ENCODE assay signal across 26 cellular contexts in the genomic region with DNA sequence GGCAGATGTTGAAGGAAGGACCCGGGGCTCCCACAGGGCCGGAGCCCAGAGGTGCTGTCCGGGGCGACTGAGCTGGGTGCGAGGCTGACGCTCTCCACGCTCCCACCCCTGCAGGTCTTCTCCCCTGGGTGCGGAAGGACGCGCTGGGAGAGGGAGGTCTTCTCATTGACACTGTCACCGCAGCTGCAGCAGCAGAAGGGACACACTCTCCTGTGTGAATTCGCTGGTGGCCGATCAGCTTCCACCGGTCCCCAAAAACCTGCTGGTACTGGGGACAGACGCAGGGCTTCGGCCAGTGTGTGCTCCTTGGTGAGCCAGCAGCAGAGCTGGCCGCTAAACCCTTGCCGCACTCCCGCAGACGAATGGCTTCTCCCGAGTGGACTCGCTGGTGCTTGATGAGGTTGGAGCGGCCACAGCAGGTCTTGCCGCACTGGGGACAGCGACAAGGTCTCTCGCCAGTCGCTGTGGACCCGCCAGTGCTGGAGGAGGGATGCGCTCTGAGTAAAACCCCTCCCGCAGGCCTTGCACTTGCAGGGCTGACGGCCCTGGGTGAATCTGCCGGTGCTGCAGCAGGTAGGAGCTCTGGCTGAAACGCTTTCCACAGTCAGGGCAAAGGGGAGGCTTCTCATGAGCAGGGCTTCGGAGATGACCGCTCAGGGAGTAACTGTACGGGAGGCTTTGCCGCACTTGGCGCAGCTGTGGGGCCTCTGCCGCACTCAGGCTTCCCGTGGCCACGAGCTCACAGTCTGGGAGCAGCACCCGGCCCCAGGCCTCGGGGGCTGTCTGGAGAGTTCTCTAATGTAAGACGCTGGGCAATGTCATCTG. TPM values are rescaled to one million over a fixed set of nuclear protein-coding genes. Genes with fewer than 3 reads are reported as not detected.
DNase-seq lines count a peak whose midpoint lies in the region; ATAC-seq, FAIRE-seq and TF ChIP-seq lines count a peak whose summit lies in the region.
"Had no signal": no experiment of that assay in that cellular context is flagged by ENCODE, and none has a peak within 500 bp of the region (broad histone marks: within the 10 kb centered on the region; RNA-seq: fewer than 3 reads in every experiment).

No MANE protein-coding gene starts in this region.

- no peak overlapping the region for H2BK120ac ChIP-seq in H9 (ENCODE audit: low read depth, low read length, poor library complexity, severe bottlenecking)

- no peak overlapping the region for H2AFZ ChIP-seq in H9 (ENCODE audit: low read length)
- no peak overlapping the region for H2AFZ ChIP-seq in HepG2 (ENCODE audit: low read length)

- H3K4me3 ChIP-seq in HepG2 (replicated peaks in 1 of 3; ENCODE audit: insufficient read depth in 1 of 3, low read depth in 2 of 3, low read length in 3 of 3) (no peak overlapping the region), aorta (ENCODE audit: low read length in 2 of 2) (no peak overlapping the region)
- H3K4me3 ChIP-seq: BLaER1 had no signal

- no peak overlapping the region for H3K4ac ChIP-seq in H9 (ENCODE audit: low read depth, low read length)

- H3K23me2 ChIP-seq in H9 (ENCODE audit: insufficient read length, low read depth, low read length, poor library complexity, severe bottlenecking): no peaks in the 10 kb centered on the region

- H3K9me3 Mint-ChIP-seq in H9 (no peaks in the 10 kb centered on the region), WTC11 (no peaks in the 10 kb centered on the region), type B pancreatic cell (no peaks in the 10 kb centered on the region)
- H3K9me3 Mint-ChIP-seq: CD4-positive, alpha-beta T cell; HFFc6 had no signal

- H3K4me3 Mint-ChIP-seq in H9 (no peak overlapping the region), WTC11 (no peak overlapping the region), type B pancreatic cell (no peak overlapping the region)
- H3K4me3 Mint-ChIP-seq: CD4-positive, alpha-beta T cell; HFFc6 had no signal

- H4K20me1 ChIP-seq in H9 (ENCODE audit: control insufficient read depth, insufficient read depth, insufficient read length) (no peaks in the 10 kb centered on the region), HepG2 (ENCODE audit: insufficient read depth, low read length) (no peaks in the 10 kb centered on the region)
- H4K20me1 ChIP-seq: BLaER1 had no signal

- H3K27me3 ChIP-seq in H9 (ENCODE audit: insufficient read depth, low read length) (no peaks in the 10 kb centered on the region), HepG2 (ENCODE audit: control insufficient read depth in 1 of 2, insufficient read depth in 2 of 2, low read length in 2 of 2) (peaks cover 1 to 19% of the 10 kb centered on the region in 2 experiments; a peak in 2 of 5 replicates), aorta (ENCODE audit: control insufficient read depth in 1 of 2, insufficient read depth in 2 of 2, low read length in 1 of 2) (no peaks in the 10 kb centered on the region)
- H3K27me3 ChIP-seq: BLaER1 had no signal

- no TSS peak for BruUV-seq in HepG2 (replicated peaks; lab: Mats Ljungman, UMichigan)

- ATAC-seq in WTC11 (peak; percentile 16; the same call in 1 of the 2 replicates), HepG2 (peak; percentile 28), aorta (ENCODE audit: low FRiP score) (peak; percentile 37), GM18873 (IDR thresholded peaks at IDR 0.05; ENCODE audit: low FRiP score, unreplicated experiment) (no peak), GM18858 (IDR thresholded peaks at IDR 0.05; ENCODE audit: unreplicated experiment) (no peak)

- no peak overlapping the region for H4K5ac ChIP-seq in H9 (ENCODE audit: insufficient read length, low read depth, low read length)

- H3K79me2 ChIP-seq in H9 (ENCODE audit: insufficient read depth, low read length): no peaks in the 10 kb centered on the region
- no peaks in the 10 kb centered on the region for H3K79me2 ChIP-seq in HepG2 (ENCODE audit: insufficient read depth, low read length)

- H2BK20ac ChIP-seq in H9 (ENCODE audit: low read depth, low read length, poor library complexity, severe bottlenecking): no peak overlapping the region

- WGBS in H9 (ENCODE audit: extremely low coverage, insufficient read length, low lambda C conversion rate): no CpG with 5 or more reads among the region's 44 CpGs
- 56% methylated on average over 17 of the region's 44 CpGs for WGBS in HepG2 (ENCODE audit: low lambda C conversion rate)
- WGBS in aorta, 2 donors: 93 to 94% methylated on average over 41 to 44 of the region's 44 CpGs

- H3K9ac ChIP-seq in H9 (ENCODE audit: extremely low read depth, insufficient read length, low read length) (no peak overlapping the region), HepG2 (ENCODE audit: insufficient read depth, low read depth, low read length) (no peak overlapping the region)
- H3K9ac ChIP-seq: BLaER1 had no signal

- POLR2A ChIA-PET in WTC11 (lab: Charles Lee): interaction anchor here (0.6 kb wide), 1 partner anchor 15 kb away, joined by 5 read pairs; no protein-coding TSS in a partner anchor
- POLR2A ChIA-PET in HepG2 (lab: Yijun Ruan, JAX): no interaction called here

- H3K56ac ChIP-seq in H9 (ENCODE audit: insufficient read length, low read depth, low read length): no peak overlapping the region

- TF ChIP-seq POLR2A in HepG2 (IDR thresholded peaks at IDR 0.05; ENCODE audit: insufficient read depth in 1 of 2, low read depth in 2 of 2, low read length in 2 of 2): no peak

- CTCF ChIA-PET in WTC11 (lab: Charles Lee) (interaction anchor here (1.0 to 1.6 kb wide), 4 partner anchors 15 to 234 kb away, joined by 3 to 6 read pairs (median 4); no protein-coding TSS in a partner anchor), HepG2 (lab: Yijun Ruan, JAX; ENCODE audit: low intra/inter-chr PET ratio, low total read pairs) (no interaction called here)

- no peak for TF ChIP-seq RAD21 in HepG2 (CRISPR knock-in tag; IDR thresholded peaks at IDR 0.05)

- H3K36me3 ChIP-seq in HepG2 (replicated peaks in 1 of 2; ENCODE audit: control insufficient read depth in 1 of 2, insufficient read depth in 2 of 2, low read length in 2 of 2) (no peaks in the 10 kb centered on the region), aorta (ENCODE audit: control insufficient read depth in 1 of 2, insufficient read depth in 2 of 2, low read length in 1 of 2) (no peaks in the 10 kb centered on the region)
- H3K36me3 ChIP-seq: BLaER1 had no signal

- DNase-seq in H9 (peak; percentile 39), WTC11 (ENCODE audit: low spot score) (no peak), HepG2 (ENCODE audit: low spot score) (no peak), aorta (peak in 1 of 2 donors; percentile 39), type B pancreatic cell (ENCODE audit: extremely low spot score, unreplicated experiment) (no peak)
- DNase-seq: ACHN; CD4-positive, alpha-beta T cell; COR-L47; DMS 273 treated with DMSO at 0.1 percent for 48 hours; DMS79 treated with DMSO at 0.1 percent for 48 hours; HFFc6; KBM-7; NCI-H1092; NCI-H1436; NCI-H187 treated with DMSO at 0.1 percent for 48 hours; NCI-H2107; NCI-H446 treated with DMSO at 0.1 percent for 48 hours; NCI-H526 treated with DMSO at 0.1 percent for 48 hours; SHP77 had no signal

- H3K9me3 ChIP-seq in H9 (ENCODE audit: control insufficient read depth, low read depth, low read length): no peaks in the 10 kb centered on the region
- H3K9me3 ChIP-seq in HepG2 (ENCODE audit: low read length): no peaks in the 10 kb centered on the region
- no peaks in the 10 kb centered on the region for H3K9me3 ChIP-seq in aorta (ENCODE audit: control insufficient read depth, low read length)
- H3K9me3 ChIP-seq: BLaER1 had no signal

- H3K27ac ChIP-seq in H9 (ENCODE audit: insufficient read length, low read depth, low read length) (no peak overlapping the region), HepG2 (ENCODE audit: extremely low read length, insufficient read depth, low read length) (no peak overlapping the region), aorta (ENCODE audit: low read depth in 1 of 2, low read length in 2 of 2) (no peak overlapping the region)
- H3K27ac ChIP-seq: BLaER1 had no signal

- FAIRE-seq in HepG2 (lab: Jason Lieb, UNC): no peak
- FAIRE-seq: GM12891, H54 had no signal

- H2BK12ac ChIP-seq in H9 (ENCODE audit: insufficient read length, low read depth, low read length): no peak overlapping the region

- H3K18ac ChIP-seq in H9 (ENCODE audit: insufficient read length, low read depth, low read length): no peak overlapping the region

- no peak overlapping the region for H3K14ac ChIP-seq in H9 (ENCODE audit: insufficient read depth, low read length)

- no peak overlapping the region for H3K23ac ChIP-seq in H9 (ENCODE audit: insufficient read length, low read depth, low read length)

- H3K4me1 ChIP-seq in H9 (ENCODE audit: insufficient read depth, low read length): no peaks in the 10 kb centered on the region
- H3K4me1 ChIP-seq in HepG2 (ENCODE audit: insufficient read depth, low read length): no peaks in the 10 kb centered on the region; the same call in 1 of the 2 replicates
- H3K4me1 ChIP-seq in aorta (ENCODE audit: control insufficient read depth in 1 of 2, insufficient read depth in 2 of 2, low read length in 2 of 2): no peaks in the 10 kb centered on the region

- no peak for TF ChIP-seq EP300 in HepG2 (IDR thresholded peaks at IDR 0.05; ENCODE audit: low read depth in 2 of 2, low read length in 2 of 2)
- TF ChIP-seq EP300 in HepG2 (CRISPR knock-in tag; IDR thresholded peaks at IDR 0.05; ENCODE audit: borderline replicate concordance): no peak

- H3K79me1 ChIP-seq in H9 (ENCODE audit: insufficient read depth, low read depth, low read length, poor library complexity, severe bottlenecking): no peaks in the 10 kb centered on the region

- H2BK5ac ChIP-seq in H9 (ENCODE audit: insufficient read length, low read length): no peak overlapping the region

- no peak overlapping the region for H4K91ac ChIP-seq in H9 (ENCODE audit: insufficient read length, low read depth, low read length)

- in situ Hi-C loops in HepG2 (cut with HindIII; ENCODE audit: extremely low pct_ligation_motif_present, low pct_unique_long_range_greater_than_20kb): loop anchor here (25.0 kb wide), 1 partner anchor 224 kb away; the partner anchor contains the start of genes PYCARD, PYDC1 and TRIM72

- no peak overlapping the region for H2BK15ac ChIP-seq in H9 (ENCODE audit: low read depth, low read length)

- H4K8ac ChIP-seq in H9 (replicated peaks; ENCODE audit: insufficient read length, low read depth, low read length): no peak overlapping the region

- H2AK5ac ChIP-seq in H9 (ENCODE audit: insufficient read length, low read length): no peak overlapping the region

- H3K4me1 Mint-ChIP-seq in H9 (peaks cover 2 to 4% of the 10 kb centered on the region in 2 experiments; a peak in 2 of 4 replicates), WTC11 (no peaks in the 10 kb centered on the region; the same call in 1 of the 2 replicates), type B pancreatic cell (ENCODE audit: unreplicated experiment) (no peaks in the 10 kb centered on the region)

- H3K27ac Mint-ChIP-seq in H9: no peak overlapping the region
- no peak overlapping the region for H3K27ac Mint-ChIP-seq in WTC11
- H3K27ac Mint-ChIP-seq in type B pancreatic cell: no peak overlapping the region
- H3K27ac Mint-ChIP-seq: CD4-positive, alpha-beta T cell; HFFc6 had no signal

- no peaks in the 10 kb centered on the region for H3K36me3 Mint-ChIP-seq in H9 (ENCODE audit: insufficient read depth in 1 of 3, low read depth in 3 of 3)
- no peaks in the 10 kb centered on the region for H3K36me3 Mint-ChIP-seq in WTC11
- no peaks in the 10 kb centered on the region for H3K36me3 Mint-ChIP-seq in type B pancreatic cell

- TF ChIP-seq CTCF in H9 (conservative IDR thresholded peaks at IDR 0.05): no peak
- TF ChIP-seq CTCF in WTC11 (IDR thresholded peaks at IDR 0.05): no peak
- no peak for TF ChIP-seq CTCF in HepG2 (CRISPR knock-in tag; IDR thresholded peaks at IDR 0.05)
- no peak for TF ChIP-seq CTCF in type B pancreatic cell (conservative IDR thresholded peaks at IDR 0.05)

- intact Hi-C loops in HepG2 (cut with micrococcal nuclease; ENCODE audit: unreplicated experiment): no loop called here
- intact Hi-C loops in aorta (cut with DNase I): no loop called here

- H3K4me2 ChIP-seq in H9 (ENCODE audit: insufficient read depth, insufficient read length, low read length): no peak overlapping the region
- H3K4me2 ChIP-seq in HepG2 (ENCODE audit: low read depth, low read length): no peak overlapping the region
- H3K4me2 ChIP-seq: BLaER1 had no signal

- H3T11ph ChIP-seq in H9 (ENCODE audit: low read length): no peak overlapping the region

- H3K27me3 Mint-ChIP-seq in H9 (ENCODE audit: low read depth) (peaks cover 2% of the 10 kb centered on the region; the same call in 1 of the 2 replicates), WTC11 (ENCODE audit: low read depth) (peaks cover 6% of the 10 kb centered on the region; the same call in 1 of the 2 replicates), type B pancreatic cell (no peaks in the 10 kb centered on the region)
- H3K27me3 Mint-ChIP-seq: CD4-positive, alpha-beta T cell had no signal

RNA-seq across cellular contexts. Expression of gene ZNF843, which starts 6.2 kb away (rescaled TPM):
- total RNA-seq in H9 (2021) (0.22 and 0.37 TPM in 2 replicates), WTC11 (2021) (0.48 to 0.71 TPM (median 0.50 TPM) in 3 replicates), HepG2 (2016; rRNA removed; fragmentation: Illumina TruSeq; extraction: Trizol) (not detected in 2 replicates), aorta (1 to 10 TPM in 1 of 2 donors, under 1 TPM in 1; 0.68 to 1.9 TPM), type B pancreatic cell (ENCODE audit: low replicate concordance) (1.2 and 1.9 TPM in 2 replicates)
- total RNA-seq in HepG2 (2016; cell fraction: cytosol; rRNA removed; fragmentation: Illumina TruSeq; extraction: Trizol; ENCODE audit: low read depth): 0.20 TPM in 1 of 2 replicates, not detected in the other
- total RNA-seq in HepG2 (2016; cell fraction: insoluble cytoplasmic fraction; rRNA removed; fragmentation: Illumina TruSeq; extraction: Trizol): not detected in 2 replicates
- not detected in 2 replicates for total RNA-seq in HepG2 (2016; cell fraction: membrane; rRNA removed; fragmentation: Illumina TruSeq; extraction: Trizol)
- not detected in 2 replicates for total RNA-seq in HepG2 (2016; cell fraction: nucleus; rRNA removed; fragmentation: Illumina TruSeq; extraction: Trizol)
- polyA plus RNA-seq in HepG2 (2011; rRNA removed) (0.03 and 0.04 TPM in 2 replicates), aorta (1 to 10 TPM in 1 of 2 donors, under 1 TPM in 1; 0.50 to 1.0 TPM)
- polyA plus RNA-seq in HepG2 (2011; cell fraction: cytosol; rRNA removed): 0.04 TPM in 1 of 2 replicates, not detected in the other
- polyA plus RNA-seq in HepG2 (2011; cell fraction: nucleus; rRNA removed): not detected in 2 replicates
- not detected in 2 replicates for polyA plus RNA-seq in HepG2 (2012)
- polyA plus RNA-seq in HepG2 (2016; cell fraction: cytosol; fragmentation: Illumina TruSeq; extraction: Trizol; ENCODE audit: low read depth): not detected in 2 replicates
- polyA plus RNA-seq in HepG2 (2016; cell fraction: insoluble cytoplasmic fraction; fragmentation: Illumina TruSeq; extraction: Trizol; ENCODE audit: low read depth): not detected in 2 replicates
- not detected in 2 replicates for polyA plus RNA-seq in HepG2 (2016; cell fraction: membrane; fragmentation: Illumina TruSeq; extraction: Trizol; ENCODE audit: low read depth)
- polyA plus RNA-seq in HepG2 (2016; cell fraction: nucleus; fragmentation: Illumina TruSeq; extraction: Trizol; ENCODE audit: insufficient read depth, low read depth): not detected in 2 replicates
- 0.12 TPM in 1 of 2 replicates, not detected in the other for polyA minus RNA-seq in HepG2 (2011; rRNA and poly(A)+ RNA removed; ENCODE audit: low replicate concordance)
- polyA minus RNA-seq in HepG2 (2011; cell fraction: cytosol; rRNA and poly(A)+ RNA removed): not detected in 2 replicates
- polyA minus RNA-seq in HepG2 (2011; cell fraction: nucleus; rRNA and poly(A)+ RNA removed): not detected in 2 replicates
- total RNA-seq: RPMI7951 had no signal

RNA-seq across cellular contexts. Expression of gene COX6A2, which starts 8.3 kb away (rescaled TPM):
- total RNA-seq in H9 (2021) (not detected in 2 replicates), WTC11 (2021) (0.48 to 1.0 TPM in 2 of 3 replicates, not detected in the other), HepG2 (2016; rRNA removed; fragmentation: Illumina TruSeq; extraction: Trizol) (not detected in 2 replicates), aorta (1 to 10 TPM in 1 of 2 donors, not detected in 1; 3.0 TPM), type B pancreatic cell (ENCODE audit: low replicate concordance) (not detected in 2 replicates)
- not detected in 2 replicates for total RNA-seq in HepG2 (2016; cell fraction: cytosol; rRNA removed; fragmentation: Illumina TruSeq; extraction: Trizol; ENCODE audit: low read depth)
- total RNA-seq in HepG2 (2016; cell fraction: insoluble cytoplasmic fraction; rRNA removed; fragmentation: Illumina TruSeq; extraction: Trizol): not detected in 2 replicates
- total RNA-seq in HepG2 (2016; cell fraction: membrane; rRNA removed; fragmentation: Illumina TruSeq; extraction: Trizol): not detected in 2 replicates
- not detected in 2 replicates for total RNA-seq in HepG2 (2016; cell fraction: nucleus; rRNA removed; fragmentation: Illumina TruSeq; extraction: Trizol)
- polyA plus RNA-seq in HepG2 (2011; rRNA removed) (not detected in 2 replicates), aorta (10 to 100 TPM in 1 of 2 donors, not detected in 1; 10.6 TPM)
- not detected in 2 replicates for polyA plus RNA-seq in HepG2 (2011; cell fraction: cytosol; rRNA removed)
- not detected in 2 replicates for polyA plus RNA-seq in HepG2 (2011; cell fraction: nucleus; rRNA removed)
- not detected in 2 replicates for polyA plus RNA-seq in HepG2 (2012)
- not detected in 2 replicates for polyA plus RNA-seq in HepG2 (2016; cell fraction: cytosol; fragmentation: Illumina TruSeq; extraction: Trizol; ENCODE audit: low read depth)
- polyA plus RNA-seq in HepG2 (2016; cell fraction: insoluble cytoplasmic fraction; fragmentation: Illumina TruSeq; extraction: Trizol; ENCODE audit: low read depth): not detected in 2 replicates
- not detected in 2 replicates for polyA plus RNA-seq in HepG2 (2016; cell fraction: membrane; fragmentation: Illumina TruSeq; extraction: Trizol; ENCODE audit: low read depth)
- polyA plus RNA-seq in HepG2 (2016; cell fraction: nucleus; fragmentation: Illumina TruSeq; extraction: Trizol; ENCODE audit: insufficient read depth, low read depth): not detected in 2 replicates
- not detected in 2 replicates for polyA minus RNA-seq in HepG2 (2011; rRNA and poly(A)+ RNA removed; ENCODE audit: low replicate concordance)
- not detected in 2 replicates for polyA minus RNA-seq in HepG2 (2011; cell fraction: cytosol; rRNA and poly(A)+ RNA removed)
- polyA minus RNA-seq in HepG2 (2011; cell fraction: nucleus; rRNA and poly(A)+ RNA removed): not detected in 2 replicates
- total RNA-seq: CD4-positive, alpha-beta T cell; G401; HFFc6; RPMI7951 had no signal

RNA-seq across cellular contexts. Expression of gene ARMC5, which starts 22.9 kb away (rescaled TPM):
- total RNA-seq in H9 (2021) (18.5 and 18.7 TPM in 2 replicates), WTC11 (2021) (11.3 to 13.2 TPM (median 13.0 TPM) in 3 replicates), HepG2 (2016; rRNA removed; fragmentation: Illumina TruSeq; extraction: Trizol) (13.0 and 22.3 TPM in 2 replicates), aorta (1 to 10 TPM; 7.9 to 9.7 TPM), type B pancreatic cell (ENCODE audit: low replicate concordance) (9.4 and 11.1 TPM in 2 replicates)
- 2.5 and 3.1 TPM in 2 replicates for total RNA-seq in HepG2 (2016; cell fraction: cytosol; rRNA removed; fragmentation: Illumina TruSeq; extraction: Trizol; ENCODE audit: low read depth)
- 10.7 and 21.4 TPM in 2 replicates for total RNA-seq in HepG2 (2016; cell fraction: insoluble cytoplasmic fraction; rRNA removed; fragmentation: Illumina TruSeq; extraction: Trizol)
- 5.2 and 6.5 TPM in 2 replicates for total RNA-seq in HepG2 (2016; cell fraction: membrane; rRNA removed; fragmentation: Illumina TruSeq; extraction: Trizol)
- 20.2 and 21.0 TPM in 2 replicates for total RNA-seq in HepG2 (2016; cell fraction: nucleus; rRNA removed; fragmentation: Illumina TruSeq; extraction: Trizol)
- polyA plus RNA-seq in HepG2 (2011; rRNA removed) (10.8 and 11.9 TPM in 2 replicates), aorta (10 to 100 TPM in 1 of 2 donors, 1 to 10 TPM in 1; 2.1 to 14.1 TPM)
- polyA plus RNA-seq in HepG2 (2011; cell fraction: cytosol; rRNA removed): 6.1 and 8.8 TPM in 2 replicates
- 83.4 and 108 TPM in 2 replicates for polyA plus RNA-seq in HepG2 (2011; cell fraction: nucleus; rRNA removed)
- polyA plus RNA-seq in HepG2 (2012): 6.3 and 9.1 TPM in 2 replicates
- 1.9 and 2.5 TPM in 2 replicates for polyA plus RNA-seq in HepG2 (2016; cell fraction: cytosol; fragmentation: Illumina TruSeq; extraction: Trizol; ENCODE audit: low read depth)
- polyA plus RNA-seq in HepG2 (2016; cell fraction: insoluble cytoplasmic fraction; fragmentation: Illumina TruSeq; extraction: Trizol; ENCODE audit: low read depth): 13.4 and 15.6 TPM in 2 replicates
- 3.6 and 4.2 TPM in 2 replicates for polyA plus RNA-seq in HepG2 (2016; cell fraction: membrane; fragmentation: Illumina TruSeq; extraction: Trizol; ENCODE audit: low read depth)
- polyA plus RNA-seq in HepG2 (2016; cell fraction: nucleus; fragmentation: Illumina TruSeq; extraction: Trizol; ENCODE audit: insufficient read depth, low read depth): 51.3 and 57.5 TPM in 2 replicates
- 7.1 and 29.7 TPM in 2 replicates for polyA minus RNA-seq in HepG2 (2011; rRNA and poly(A)+ RNA removed; ENCODE audit: low replicate concordance)
- 6.3 and 6.8 TPM in 2 replicates for polyA minus RNA-seq in HepG2 (2011; cell fraction: cytosol; rRNA and poly(A)+ RNA removed)
- polyA minus RNA-seq in HepG2 (2011; cell fraction: nucleus; rRNA and poly(A)+ RNA removed): 19.5 and 24.3 TPM in 2 replicates

RNA-seq across cellular contexts. Expression of gene TGFB1I1, which starts 35.5 kb away (rescaled TPM):
- total RNA-seq in H9 (2021) (15.4 and 15.5 TPM in 2 replicates), WTC11 (2021) (4.3 to 5.3 TPM (median 4.6 TPM) in 3 replicates), HepG2 (2016; rRNA removed; fragmentation: Illumina TruSeq; extraction: Trizol) (0.52 and 0.80 TPM in 2 replicates), aorta (100 to 1,000 TPM; 166 to 240 TPM), type B pancreatic cell (ENCODE audit: low replicate concordance) (5.0 and 25.6 TPM in 2 replicates)
- 0.53 and 0.61 TPM in 2 replicates for total RNA-seq in HepG2 (2016; cell fraction: cytosol; rRNA removed; fragmentation: Illumina TruSeq; extraction: Trizol; ENCODE audit: low read depth)
- total RNA-seq in HepG2 (2016; cell fraction: insoluble cytoplasmic fraction; rRNA removed; fragmentation: Illumina TruSeq; extraction: Trizol): 0.31 and 0.87 TPM in 2 replicates
- total RNA-seq in HepG2 (2016; cell fraction: membrane; rRNA removed; fragmentation: Illumina TruSeq; extraction: Trizol): 0.72 and 0.80 TPM in 2 replicates
- 0.84 and 0.97 TPM in 2 replicates for total RNA-seq in HepG2 (2016; cell fraction: nucleus; rRNA removed; fragmentation: Illumina TruSeq; extraction: Trizol)
- polyA plus RNA-seq in HepG2 (2011; rRNA removed) (2.9 TPM in 2 replicates), aorta (100 to 1,000 TPM; 124 to 232 TPM)
- 2.2 and 2.6 TPM in 2 replicates for polyA plus RNA-seq in HepG2 (2011; cell fraction: cytosol; rRNA removed)
- polyA plus RNA-seq in HepG2 (2011; cell fraction: nucleus; rRNA removed): 6.8 and 7.8 TPM in 2 replicates
- polyA plus RNA-seq in HepG2 (2012): 0.55 and 1.2 TPM in 2 replicates
- 1.5 and 2.0 TPM in 2 replicates for polyA plus RNA-seq in HepG2 (2016; cell fraction: cytosol; fragmentation: Illumina TruSeq; extraction: Trizol; ENCODE audit: low read depth)
- polyA plus RNA-seq in HepG2 (2016; cell fraction: insoluble cytoplasmic fraction; fragmentation: Illumina TruSeq; extraction: Trizol; ENCODE audit: low read depth): 1.0 and 1.6 TPM in 2 replicates
- polyA plus RNA-seq in HepG2 (2016; cell fraction: membrane; fragmentation: Illumina TruSeq; extraction: Trizol; ENCODE audit: low read depth): 1.6 and 2.4 TPM in 2 replicates
- 1.2 and 2.2 TPM in 2 replicates for polyA plus RNA-seq in HepG2 (2016; cell fraction: nucleus; fragmentation: Illumina TruSeq; extraction: Trizol; ENCODE audit: insufficient read depth, low read depth)
- polyA minus RNA-seq in HepG2 (2011; rRNA and poly(A)+ RNA removed; ENCODE audit: low replicate concordance): 1.8 and 12.1 TPM in 2 replicates
- 1.4 and 3.0 TPM in 2 replicates for polyA minus RNA-seq in HepG2 (2011; cell fraction: cytosol; rRNA and poly(A)+ RNA removed)
- polyA minus RNA-seq in HepG2 (2011; cell fraction: nucleus; rRNA and poly(A)+ RNA removed): 1.2 and 3.4 TPM in 2 replicates

RNA-seq across cellular contexts. Expression of gene ITGAD, which starts 43.3 kb away (rescaled TPM):
- total RNA-seq in H9 (2021) (not detected in 2 replicates), WTC11 (2021) (not detected in 3 replicates), HepG2 (2016; rRNA removed; fragmentation: Illumina TruSeq; extraction: Trizol) (not detected in 2 replicates), aorta (under 1 TPM; 0.45 to 0.54 TPM), type B pancreatic cell (ENCODE audit: low replicate concordance) (not detected in 2 replicates)
- not detected in 2 replicates for total RNA-seq in HepG2 (2016; cell fraction: cytosol; rRNA removed; fragmentation: Illumina TruSeq; extraction: Trizol; ENCODE audit: low read depth)
- total RNA-seq in HepG2 (2016; cell fraction: insoluble cytoplasmic fraction; rRNA removed; fragmentation: Illumina TruSeq; extraction: Trizol): not detected in 2 replicates
- total RNA-seq in HepG2 (2016; cell fraction: membrane; rRNA removed; fragmentation: Illumina TruSeq; extraction: Trizol): not detected in 2 replicates
- total RNA-seq in HepG2 (2016; cell fraction: nucleus; rRNA removed; fragmentation: Illumina TruSeq; extraction: Trizol): not detected in 2 replicates
- polyA plus RNA-seq in HepG2 (2011; rRNA removed) (not detected in 2 replicates), aorta (under 1 TPM in 1 of 2 donors, not detected in 1; 0.63 TPM)
- polyA plus RNA-seq in HepG2 (2011; cell fraction: cytosol; rRNA removed): not detected in 2 replicates
- not detected in 2 replicates for polyA plus RNA-seq in HepG2 (2011; cell fraction: nucleus; rRNA removed)
- polyA plus RNA-seq in HepG2 (2012): not detected in 2 replicates
- polyA plus RNA-seq in HepG2 (2016; cell fraction: cytosol; fragmentation: Illumina TruSeq; extraction: Trizol; ENCODE audit: low read depth): not detected in 2 replicates
- not detected in 2 replicates for polyA plus RNA-seq in HepG2 (2016; cell fraction: insoluble cytoplasmic fraction; fragmentation: Illumina TruSeq; extraction: Trizol; ENCODE audit: low read depth)
- polyA plus RNA-seq in HepG2 (2016; cell fraction: membrane; fragmentation: Illumina TruSeq; extraction: Trizol; ENCODE audit: low read depth): not detected in 2 replicates
- not detected in 2 replicates for polyA plus RNA-seq in HepG2 (2016; cell fraction: nucleus; fragmentation: Illumina TruSeq; extraction: Trizol; ENCODE audit: insufficient read depth, low read depth)
- polyA minus RNA-seq in HepG2 (2011; rRNA and poly(A)+ RNA removed; ENCODE audit: low replicate concordance): not detected in 2 replicates
- polyA minus RNA-seq in HepG2 (2011; cell fraction: cytosol; rRNA and poly(A)+ RNA removed): not detected in 2 replicates
- not detected in 2 replicates for polyA minus RNA-seq in HepG2 (2011; cell fraction: nucleus; rRNA and poly(A)+ RNA removed)
- total RNA-seq: CD4-positive, alpha-beta T cell; G401; HFFc6; RPMI7951 had no signal

Comparison
In these comparisons a context has a peak if more than half of its experiments do, and no peak if none do; other contexts are left out.
1. ATAC-seq: peak in WTC11 (single experiment), HepG2 (single experiment) and aorta (single experiment); none in GM18873 (single experiment) and GM18858 (single experiment).